ENCODE assay signal across 2 cellular contexts in genomic region chr1:58779837-58780585, GRCh38.
A peak's percentile ranks its signal among the peaks of the same experiment; 100 is the strongest.
TF ChIP-seq lines count a peak whose summit lies in the region.

No MANE protein-coding gene starts in this region.

TF ChIP-seq in A549, 52 proteins besides CTCF, POLR2A, EP300 and RAD21 (continued from another document and continues in another):
- TF ChIP-seq CHD4 (IDR thresholded peaks at IDR 0.05; ENCODE audit: borderline replicate concordance) (no peak), CHD2 (IDR thresholded peaks at IDR 0.05; ENCODE audit: low read length, partially characterized antibody) (peak; percentile 67), NFE2L2 (conservative IDR thresholded peaks at IDR 0.05; ENCODE audit: low read length) (no peak), PHF8 (IDR thresholded peaks at IDR 0.05; ENCODE audit: borderline replicate concordance, low read depth) (no peak), HES2 (IDR thresholded peaks at IDR 0.05) (no peak), RCOR1 (IDR thresholded peaks at IDR 0.05; ENCODE audit: low read depth, low read length) (no peak), ZC3H11A (IDR thresholded peaks at IDR 0.05) (no peak), BCL3 (IDR thresholded peaks at IDR 0.05) (no peak), SREBF2 (IDR thresholded peaks at IDR 0.05) (no peak), JUNB (IDR thresholded peaks at IDR 0.05) (no peak), EHMT2 (IDR thresholded peaks at IDR 0.05; ENCODE audit: low read depth) (no peak), ZFP36 (IDR thresholded peaks at IDR 0.05; ENCODE audit: borderline replicate concordance, partially characterized antibody) (no peak), SMC3 (IDR thresholded peaks at IDR 0.05) (no peak), KDM5A (IDR thresholded peaks at IDR 0.05) (no peak), MYC (IDR thresholded peaks at IDR 0.05; ENCODE audit: borderline replicate concordance, low read length) (no peak), ZSCAN20 (CRISPR knock-in tag; IDR thresholded peaks at IDR 0.05) (peak; percentile 20; the same call in 1 of the 2 replicates), ATOH8 (CRISPR knock-in tag; IDR thresholded peaks at IDR 0.05; ENCODE audit: low read depth) (no peak; the same call in 1 of the 2 replicates), TP53 (CRISPR knock-in tag; IDR thresholded peaks at IDR 0.05) (peak; percentile 99), FOSB (CRISPR knock-in tag; IDR thresholded peaks at IDR 0.05) (peak; percentile 98), RFX5 (IDR thresholded peaks at IDR 0.05) (no peak), HOXB13 (CRISPR knock-in tag; IDR thresholded peaks at IDR 0.05; ENCODE audit: low read depth) (no peak), GATA3 (IDR thresholded peaks at IDR 0.05; ENCODE audit: borderline replicate concordance) (no peak), NR3C1 (IDR thresholded peaks at IDR 0.05) (no peak), CBX2 (IDR thresholded peaks at IDR 0.05; ENCODE audit: borderline replicate concordance, low read depth) (no peak), JUN (IDR thresholded peaks at IDR 0.05) (peak; percentile 31 to 52; a peak in 3 of 5 replicates), MAFK (IDR thresholded peaks at IDR 0.05; ENCODE audit: partially characterized antibody) (peak; percentile 98), EHF (CRISPR knock-in tag; IDR thresholded peaks at IDR 0.05) (0 out of 2 replicates have a peak, but pooled peaks have one; percentile 36), PBX3 (IDR thresholded peaks at IDR 0.05) (0 out of 2 replicates have a peak, but pooled peaks have one; percentile 54), ZNF302 (CRISPR knock-in tag; IDR thresholded peaks at IDR 0.05) (no peak), HOXB5 (CRISPR knock-in tag; IDR thresholded peaks at IDR 0.05) (peak; percentile 74), CBX8 (IDR thresholded peaks at IDR 0.05) (no peak), HMGXB4 (CRISPR knock-in tag; IDR thresholded peaks at IDR 0.05; ENCODE audit: borderline replicate concordance) (peak; percentile 96), NPAS2 (CRISPR knock-in tag; IDR thresholded peaks at IDR 0.05; ENCODE audit: borderline replicate concordance) (no peak), USF2 (IDR thresholded peaks at IDR 0.05) (no peak), MAZ (IDR thresholded peaks at IDR 0.05; ENCODE audit: borderline replicate concordance, low read depth, low read length) (no peak), POLR2AphosphoS2 (conservative IDR thresholded peaks at IDR 0.05; ENCODE audit: low read length) (peak; percentile 99; the same call in 1 of the 2 replicates)

TF ChIP-seq in HEK293, 187 proteins besides CTCF, POLR2A, EP300 and RAD21 (continued from another document and continues in another):
- TF ChIP-seq ZNF488 (tag by site-specific recombination; IDR thresholded peaks at IDR 0.05) (no peak), PRDM1 (tag by site-specific recombination; IDR thresholded peaks at IDR 0.05) (0 out of 2 replicates have a peak, but pooled peaks have one; percentile 28), IKZF3 (tag by site-specific recombination; IDR thresholded peaks at IDR 0.05) (peak; percentile 93), ZNF560 (tag by site-specific recombination; IDR thresholded peaks at IDR 0.05; ENCODE audit: borderline replicate concordance) (no peak), ZNF202 (tag by site-specific recombination; IDR thresholded peaks at IDR 0.05; ENCODE audit: borderline replicate concordance) (no peak), ZNF792 (tag by site-specific recombination; IDR thresholded peaks at IDR 0.05) (no peak; the same call in 1 of the 2 replicates), SALL2 (tag by site-specific recombination; IDR thresholded peaks at IDR 0.05; ENCODE audit: borderline replicate concordance) (no peak), ZNF623 (tag by site-specific recombination; IDR thresholded peaks at IDR 0.05) (0 out of 2 replicates have a peak, but pooled peaks have one; percentile 10), FEZF1 (tag by site-specific recombination; IDR thresholded peaks at IDR 0.05) (peak; percentile 98), ZNF639 (tag by site-specific recombination; IDR thresholded peaks at IDR 0.05) (peak; percentile 90), ZBTB11 (tag by site-specific recombination; conservative IDR thresholded peaks at IDR 0.05; ENCODE audit: low read depth) (no peak), SP3 (tag by site-specific recombination; IDR thresholded peaks at IDR 0.05) (no peak; the same call in 1 of the 2 replicates), PBX3 (CRISPR knock-in tag; IDR thresholded peaks at IDR 0.05) (no peak), ZNF311 (tag by site-specific recombination; IDR thresholded peaks at IDR 0.05; ENCODE audit: borderline replicate concordance) (no peak), ZNF449 (tag by site-specific recombination; IDR thresholded peaks at IDR 0.05) (peak; percentile 67; the same call in 1 of the 2 replicates), TCF7L2 (IDR thresholded peaks at IDR 0.05; ENCODE audit: borderline replicate concordance, low read depth, low read length) (peak; percentile 64; the same call in 1 of the 2 replicates), ZNF544 (tag by site-specific recombination; IDR thresholded peaks at IDR 0.05) (no peak), ZNF16 (tag by site-specific recombination; IDR thresholded peaks at IDR 0.05; ENCODE audit: low read depth) (no peak), ZBTB49 (tag by site-specific recombination; IDR thresholded peaks at IDR 0.05; ENCODE audit: low read depth) (no peak), ZBTB7A (tag by site-specific recombination; IDR thresholded peaks at IDR 0.05; ENCODE audit: low read depth) (no peak), TSHZ1 (tag by site-specific recombination; IDR thresholded peaks at IDR 0.05; ENCODE audit: borderline replicate concordance) (peak; percentile 95), PRDM10 (tag by site-specific recombination; IDR thresholded peaks at IDR 0.05) (peak; percentile 58), KLF8 (tag by site-specific recombination; IDR thresholded peaks at IDR 0.05) (peak; percentile 55; the same call in 1 of the 2 replicates)
